In genomic region chr11:40986320-40986719, GRCh38 we compare ENCODE assay signal across 14 cellular contexts.
DNase-seq lines count a peak whose midpoint lies in the region; ATAC-seq, FAIRE-seq and TF ChIP-seq lines count a peak whose summit lies in the region.
"Had no signal": no experiment of that assay in that cellular context is flagged by ENCODE, and none has a peak within 500 bp of the region (broad histone marks: within the 10 kb centered on the region; RNA-seq: fewer than 3 reads in every experiment).

No MANE protein-coding gene starts in this region.

- H3K36me3 ChIP-seq in HCT116 (ENCODE audit: control insufficient read depth in 1 of 2, insufficient read depth in 2 of 2, low read length in 2 of 2): no peaks in the 10 kb centered on the region
- H3K36me3 ChIP-seq in bronchial epithelial cell (ENCODE audit: control insufficient read depth, insufficient read depth, low read length): no peaks in the 10 kb centered on the region
- no peaks in the 10 kb centered on the region for H3K36me3 ChIP-seq in ovary
- H3K36me3 ChIP-seq: HAP-1 had no signal

- POLR2A ChIA-PET in HCT116 (lab: Charles Lee): no interaction called here

- TF ChIP-seq CTCF in HCT116 (IDR thresholded peaks at IDR 0.05 in 2 of 3, conservative IDR thresholded peaks at IDR 0.05 in 1 of 3; ENCODE audit: borderline replicate concordance in 1 of 3, insufficient read depth in 1 of 3, low read depth in 2 of 3, low read length in 2 of 3) (no peak), bronchial epithelial cell (IDR thresholded peaks at IDR 0.05; ENCODE audit: insufficient read depth, low read length, severe bottlenecking) (no peak), type B pancreatic cell (conservative IDR thresholded peaks at IDR 0.05) (no peak), ovary (IDR thresholded peaks at IDR 0.05) (no peak)

- no peak overlapping the region for H2AFZ ChIP-seq in HCT116 (ENCODE audit: low read depth, low read length, poor library complexity, severe bottlenecking)
- H2AFZ ChIP-seq: GM23248 had no signal

- no peak for TF ChIP-seq EP300 in ovary (IDR thresholded peaks at IDR 0.05)

- no peaks in the 10 kb centered on the region for H3K27me3 Mint-ChIP-seq in type B pancreatic cell
- H3K27me3 Mint-ChIP-seq: B cell; CD4-positive, alpha-beta memory T cell had no signal

- no peak for FAIRE-seq in bronchial epithelial cell (lab: Jason Lieb, UNC)
- FAIRE-seq: A204.1 had no signal

- no peaks in the 10 kb centered on the region for H3K9me3 Mint-ChIP-seq in type B pancreatic cell

- H3K27me3 ChIP-seq in HCT116 (ENCODE audit: insufficient read depth, low read length) (no peaks in the 10 kb centered on the region), bronchial epithelial cell (ENCODE audit: control insufficient read depth, insufficient read depth, low read length) (no peaks in the 10 kb centered on the region), ovary (no peaks in the 10 kb centered on the region)

- 86 to 95% (median 89%) methylated on average over 3 of the region's 3 CpGs for WGBS in ovary, 3 donors

- peak; percentile 43 for DNase-seq in DMS53 treated with DMSO at 0.1 percent for 48 hours (lab: John Stamatoyannopoulos, UW; ENCODE audit: unreplicated experiment)
- DNase-seq in HCT116 (ENCODE audit: low read depth, low spot score): no peak
- DNase-seq in bronchial epithelial cell (ENCODE audit: low read depth): peak; percentile 64
- no peak for DNase-seq in type B pancreatic cell (ENCODE audit: extremely low spot score, unreplicated experiment)
- DNase-seq in ovary: no peak
- DNase-seq in CD1c-positive myeloid dendritic cell (ENCODE audit: extremely low spot score): no peak
- DNase-seq: C1 segment of cervical spinal cord; CD4-positive, alpha-beta memory T cell; GM23248; HFFc6 had no signal

- H3K36me3 Mint-ChIP-seq in type B pancreatic cell: no peaks in the 10 kb centered on the region
- H3K36me3 Mint-ChIP-seq: CD4-positive, alpha-beta memory T cell had no signal

- no TSS peak for BruUV-seq in HCT116 (replicated peaks; lab: Mats Ljungman, UMichigan)

- no peak overlapping the region for H3K9ac ChIP-seq in HCT116 (ENCODE audit: low read length)
- H3K9ac ChIP-seq: GM23248 had no signal

- H3K4me2 ChIP-seq in HCT116 (ENCODE audit: low read length): no peak overlapping the region

- H3K4me3 Mint-ChIP-seq in type B pancreatic cell: no peak overlapping the region
- H3K4me3 Mint-ChIP-seq: B cell; CD4-positive, alpha-beta memory T cell; HFFc6 had no signal

- H3K4me1 Mint-ChIP-seq in type B pancreatic cell (ENCODE audit: unreplicated experiment): peaks cover 3% of the 10 kb centered on the region
- H3K4me1 Mint-ChIP-seq: B cell; CD4-positive, alpha-beta memory T cell had no signal

- TF ChIP-seq POLR2A in HCT116 (IDR thresholded peaks at IDR 0.05; ENCODE audit: borderline replicate concordance, extremely low read depth, insufficient read depth, insufficient read length): no peak
- no peak for TF ChIP-seq POLR2A in ovary (IDR thresholded peaks at IDR 0.05)

- H4K20me1 ChIP-seq in HCT116 (ENCODE audit: insufficient read depth): no peaks in the 10 kb centered on the region

- no peak for TF ChIP-seq RAD21 in HCT116 (IDR thresholded peaks at IDR 0.05; ENCODE audit: low read depth)

- H3K4me1 ChIP-seq in HCT116 (ENCODE audit: control insufficient read depth in 1 of 2, insufficient read depth in 2 of 2, low read length in 2 of 2): no peaks in the 10 kb centered on the region
- H3K4me1 ChIP-seq in ovary (ENCODE audit: insufficient read depth): no peaks in the 10 kb centered on the region
- H3K4me1 ChIP-seq: HAP-1 had no signal

- no peaks in the 10 kb centered on the region for H3K9me2 ChIP-seq in HCT116 (ENCODE audit: insufficient read depth)

- intact Hi-C loops in HCT116 (cut with micrococcal nuclease): no loop called here
- intact Hi-C loops in ovary (cut with DNase I): no loop called here

- H3K9me3 ChIP-seq in HCT116 (ENCODE audit: control insufficient read depth in 1 of 2, insufficient read depth in 1 of 2, low read depth in 1 of 2, low read length in 2 of 2) (peaks cover 6 to 12% of the 10 kb centered on the region in 2 experiments; a peak in 2 of 4 replicates), ovary (no peaks in the 10 kb centered on the region)
- H3K9me3 ChIP-seq: HAP-1 had no signal

- ATAC-seq in HCT116 (no peak), GM19467 (IDR thresholded peaks at IDR 0.05; ENCODE audit: unreplicated experiment) (no peak)

- H3K4me3 ChIP-seq in HCT116 (replicated peaks in 1 of 2; ENCODE audit: low read depth in 1 of 2, low read length in 2 of 2): no peak overlapping the region
- no peak overlapping the region for H3K4me3 ChIP-seq in bronchial epithelial cell (ENCODE audit: low read depth, low read length)
- H3K4me3 ChIP-seq in ovary: no peak overlapping the region
- H3K4me3 ChIP-seq: GM23248, HAP-1 had no signal

- CTCF ChIA-PET in HCT116 (lab: Charles Lee): no interaction called here

- H3K27ac Mint-ChIP-seq in type B pancreatic cell: peak overlapping the region; percentile 12
- H3K27ac Mint-ChIP-seq: B cell; CD4-positive, alpha-beta memory T cell; HFFc6 had no signal

- no peak overlapping the region for H3K27ac ChIP-seq in HCT116 (ENCODE audit: low read depth, low read length)
- no peak overlapping the region for H3K27ac ChIP-seq in ovary
- H3K27ac ChIP-seq: GM23248 had no signal

- RAD21 ChIA-PET in HCT116 (lab: Charles Lee; ENCODE audit: low non-redundant PET in 1 of 2, low total read pairs in 2 of 2, uncharacterized antibody in 2 of 2, unreplicated experiment in 2 of 2): no interaction called here

- no peaks in the 10 kb centered on the region for H3K79me2 ChIP-seq in HCT116 (ENCODE audit: insufficient read depth, low read length)

TF ChIP-seq in HCT116, 20 proteins besides CTCF, POLR2A, EP300 and RAD21:
- no peak for TF ChIP-seq SRF (IDR thresholded peaks at IDR 0.05; ENCODE audit: low read depth)
- TF ChIP-seq TCF7L2 (IDR thresholded peaks at IDR 0.05; ENCODE audit: borderline replicate concordance, extremely low read depth, insufficient read depth, insufficient read length): peak; percentile 67

Comparison
In these comparisons a context has a peak if more than half of its experiments do, and no peak if none do; other contexts are left out.
1. DNase-seq: peak in DMS53 treated with DMSO at 0.1 percent for 48 hours (single experiment) and bronchial epithelial cell (single experiment); none in HCT116 (single experiment), type B pancreatic cell (single experiment), ovary (0 of 5) and CD1c-positive myeloid dendritic cell (single experiment).